In the genomic region with DNA sequence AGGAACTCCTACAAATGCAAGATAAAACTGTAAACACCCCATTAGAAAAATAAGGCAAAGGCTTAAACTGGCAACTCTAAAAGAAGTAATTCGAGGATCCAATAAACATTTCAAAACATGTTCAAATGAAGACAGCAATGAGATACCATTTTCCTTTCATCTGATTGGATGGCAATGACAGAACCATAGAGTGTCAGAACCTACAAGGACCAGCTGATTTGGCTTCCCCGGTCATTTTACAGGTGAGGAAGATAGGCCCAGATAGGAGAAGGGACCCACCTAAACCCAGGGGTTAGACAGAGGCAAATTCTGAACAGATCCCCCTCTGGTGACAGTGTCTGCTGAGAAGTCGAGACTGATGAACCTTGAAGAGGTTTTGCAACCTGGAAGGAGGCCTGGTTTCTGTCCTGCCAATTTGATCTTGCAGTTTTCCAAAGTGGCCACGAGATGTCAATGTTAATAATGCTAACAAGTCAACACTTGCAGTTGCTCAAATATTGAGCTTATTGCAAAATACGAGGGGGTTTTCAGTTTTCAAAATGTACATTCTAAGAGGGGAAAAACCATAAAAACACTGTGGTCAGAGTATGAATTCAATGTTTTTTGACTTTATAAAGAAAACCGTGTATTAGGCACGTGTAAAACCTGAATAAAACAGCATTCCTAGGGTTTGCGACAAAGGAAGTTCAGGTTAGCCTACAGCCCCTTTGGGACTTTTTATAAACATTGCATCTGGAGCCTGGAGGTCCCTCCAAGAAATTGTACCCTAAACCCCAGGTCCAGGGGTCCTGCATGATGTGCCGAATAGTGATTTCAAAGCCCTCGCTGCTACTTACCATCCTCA, we compare ENCODE assay signal across 8 cellular contexts. TPM values are rescaled to one million over a fixed set of nuclear protein-coding genes. Genes with fewer than 3 reads are reported as not detected.
DNase-seq lines count a peak whose midpoint lies in the region; ATAC-seq, FAIRE-seq and TF ChIP-seq lines count a peak whose summit lies in the region.

No MANE protein-coding gene starts in this region.

- no peaks in the 10 kb centered on the region for H3K4me1 Mint-ChIP-seq in activated CD8-positive, alpha-beta T cell treated with anti-CD3 and anti-CD28 coated beads, Interleukin-2, amount 10 ng/mL, durations not matched to agents 7 days and 5 days (ENCODE audit: low read depth)

- DNase-seq in GF-D8 (lab: John Stamatoyannopoulos, UW) (peak; percentile 22), NCI-H146 (lab: John Stamatoyannopoulos, UW) (peak; percentile 6), right cardiac atrium (peak in 1 of 3 donors; percentile 30), small intestine (peak; percentile 20), 8988T (no peak)
- DNase-seq in activated CD8-positive, alpha-beta T cell treated with anti-CD3 and anti-CD28 coated beads, Interleukin-2, amount 10 ng/mL, durations not matched to agents 7 days and 5 days: peak; percentile 44

- H3K27ac Mint-ChIP-seq in activated CD8-positive, alpha-beta T cell treated with anti-CD3 and anti-CD28 coated beads, Interleukin-2, amount 10 ng/mL, durations not matched to agents 7 days and 5 days: no peak overlapping the region

- peaks cover 5% of the 10 kb centered on the region for H3K27me3 Mint-ChIP-seq in activated CD8-positive, alpha-beta T cell treated with anti-CD3 and anti-CD28 coated beads, Interleukin-2, amount 10 ng/mL, durations not matched to agents 7 days and 5 days (ENCODE audit: low read depth)

- CTCF ChIA-PET in activated CD8-positive, alpha-beta T cell treated with anti-CD3 and anti-CD28 coated beads, Interleukin-2, amount 10 ng/mL, durations not matched to agents 7 days and 5 days (lab: Charles Lee): interaction anchor here (0.6 to 24.5 kb wide), 23 partner anchors 9 to 255 kb away, joined by 3 to 430 read pairs (median 4); no protein-coding TSS in a partner anchor

- POLR2A ChIA-PET in activated CD8-positive, alpha-beta T cell treated with anti-CD3 and anti-CD28 coated beads, Interleukin-2, amount 10 ng/mL, durations not matched to agents 7 days and 5 days (lab: Charles Lee): interaction anchor here (0.5 to 1.2 kb wide), 2 partner anchors 110 to 169 kb away, joined by 3 to 4 read pairs; no protein-coding TSS in a partner anchor

- H3K4me3 ChIP-seq in right cardiac atrium (ENCODE audit: low read length): no peak overlapping the region
- no peak overlapping the region for H3K4me3 ChIP-seq in small intestine (ENCODE audit: low read depth in 1 of 2, low read length in 2 of 2)

- H3K27me3 ChIP-seq in right cardiac atrium (ENCODE audit: control insufficient read depth, insufficient read depth): no peaks in the 10 kb centered on the region
- peaks cover 0 to 3% of the 10 kb centered on the region in 2 donors for H3K27me3 ChIP-seq in small intestine (ENCODE audit: control insufficient read depth in 2 of 2, insufficient read depth in 2 of 2, low read length in 2 of 2)

- H3K9me3 Mint-ChIP-seq in activated CD8-positive, alpha-beta T cell treated with anti-CD3 and anti-CD28 coated beads, Interleukin-2, amount 10 ng/mL, durations not matched to agents 7 days and 5 days (ENCODE audit: insufficient read depth): no peaks in the 10 kb centered on the region

- no peaks in the 10 kb centered on the region for H3K36me3 ChIP-seq in small intestine (ENCODE audit: control insufficient read depth in 2 of 2, insufficient read depth in 2 of 2, low read length in 2 of 2)

- intact Hi-C loops in right cardiac atrium (cut with DNase I): loop anchor here in 1 of 4 donors (5.0 kb wide), 1 partner anchor 112 kb away; no protein-coding TSS in a partner anchor

- H3K9me3 ChIP-seq in right cardiac atrium (ENCODE audit: control insufficient read depth, low read length) (no peaks in the 10 kb centered on the region), small intestine (ENCODE audit: control insufficient read depth, low read depth) (no peaks in the 10 kb centered on the region)

- peak; percentile 72 for TF ChIP-seq CTCF in 22Rv1 (IDR thresholded peaks at IDR 0.05)

- ATAC-seq in activated CD8-positive, alpha-beta T cell treated with anti-CD3 and anti-CD28 coated beads, Interleukin-2, amount 10 ng/mL, durations not matched to agents 7 days and 5 days: peak; percentile 44
- ATAC-seq in right cardiac atrium (peak; percentile 28 to 48), HG03378 (IDR thresholded peaks at IDR 0.05; ENCODE audit: unreplicated experiment) (no peak)

- H3K27ac ChIP-seq in 22Rv1 (no peak overlapping the region), right cardiac atrium (ENCODE audit: low read length) (no peak overlapping the region), small intestine (ENCODE audit: low read depth in 1 of 2, low read length in 1 of 2) (no peak overlapping the region)

- no peaks in the 10 kb centered on the region for H3K36me3 Mint-ChIP-seq in activated CD8-positive, alpha-beta T cell treated with anti-CD3 and anti-CD28 coated beads, Interleukin-2, amount 10 ng/mL, durations not matched to agents 7 days and 5 days (ENCODE audit: low read depth)

- FAIRE-seq in small intestine (lab: Jason Lieb, UNC): no peak

- H3K4me3 Mint-ChIP-seq in activated CD8-positive, alpha-beta T cell treated with anti-CD3 and anti-CD28 coated beads, Interleukin-2, amount 10 ng/mL, durations not matched to agents 7 days and 5 days: no peak overlapping the region

- WGBS in right cardiac atrium: 50% methylated on average over 10 of the region's 10 CpGs
- WGBS in small intestine, 3 donors: 48 to 56% (median 55%) methylated on average over 10 of the region's 10 CpGs

- peaks cover 3% of the 10 kb centered on the region for H3K4me1 ChIP-seq in right cardiac atrium (ENCODE audit: control insufficient read depth, insufficient read depth, low read length)
- H3K4me1 ChIP-seq in small intestine (ENCODE audit: control insufficient read depth in 2 of 2, insufficient read depth in 1 of 2, low read depth in 1 of 2, low read length in 1 of 2): no peaks in the 10 kb centered on the region

RNA-seq across cellular contexts. Expression of a gene that starts 21.5 kb away (rescaled TPM):
- not detected for total RNA-seq in activated CD8-positive, alpha-beta T cell treated with anti-CD3 and anti-CD28 coated beads, Interleukin-2, amount 10 ng/mL, durations not matched to agents 7 days and 5 days
- total RNA-seq in right cardiac atrium: 1 to 10 TPM in 2 of 4 donors, under 1 TPM in 2; 0.34 to 1.3 (median 0.80) TPM
- polyA plus RNA-seq in right cardiac atrium (0.32 TPM), small intestine (under 1 TPM in 1 of 3 donors, not detected in 2; 0.31 TPM)

RNA-seq across cellular contexts. Expression of a gene that starts 41.1 kb away (rescaled TPM):
- 100 to 1,000 TPM; 240 to 243 TPM for total RNA-seq in activated CD8-positive, alpha-beta T cell treated with anti-CD3 and anti-CD28 coated beads, Interleukin-2, amount 10 ng/mL, durations not matched to agents 7 days and 5 days
- total RNA-seq in right cardiac atrium: 1 to 10 TPM; 3.1 to 5.1 (median 4.1) TPM
- polyA plus RNA-seq in right cardiac atrium (4.7 TPM), small intestine (1 to 10 TPM; 1.8 to 9.7 (median 7.7) TPM)

Comparison
In these comparisons a context has a peak if more than half of its experiments do, and no peak if none do; other contexts are left out.
1. RNA of a gene that starts 41.1 kb away (total RNA-seq): 240 to 243 TPM in activated CD8-positive, alpha-beta T cell treated with anti-CD3 and anti-CD28 coated beads, Interleukin-2, amount 10 ng/mL, durations not matched to agents 7 days and 5 days; 3.1 to 5.1 TPM in right cardiac atrium; every median in the first group is over 10 times any median in the second.